Comparison of ENCODE assay signal across 7 cellular contexts in genomic region chr5:96808541-96808828, GRCh38. TPM values are rescaled to one million over a fixed set of nuclear protein-coding genes. Genes with fewer than 3 reads are reported as not detected.
DNase-seq lines count a peak whose midpoint lies in the region; ATAC-seq and TF ChIP-seq lines count a peak whose summit lies in the region.

No MANE protein-coding gene starts in this region.

- intact Hi-C loops in stomach (cut with DNase I; ENCODE audit: low total_unique reads) = no loop called here

- TF ChIP-seq CTCF in HL-60 (IDR thresholded peaks at IDR 0.05; ENCODE audit: insufficient read depth, low read length) (no peak), stomach (IDR thresholded peaks at IDR 0.05) (no peak)

- H3K27me3 ChIP-seq in HL-60 (ENCODE audit: insufficient read depth, poor library complexity, severe bottlenecking) (no peaks in the 10 kb centered on the region), iPS-18a (ENCODE audit: control insufficient read depth, insufficient read depth, low read length) (no peaks in the 10 kb centered on the region), stomach (no peaks in the 10 kb centered on the region)

- no peaks in the 10 kb centered on the region for H3K9me3 Mint-ChIP-seq in activated T-helper 17 cell treated with anti-CD3 and anti-CD28 coated beads, Interleukin-2, amount 50 U/mL, for 72 hours

- TF ChIP-seq POLR2A in stomach (IDR thresholded peaks at IDR 0.05) = no peak

- peak overlapping the region; percentile 97 for H3K27ac Mint-ChIP-seq in activated T-helper 17 cell treated with anti-CD3 and anti-CD28 coated beads, Interleukin-2, amount 50 U/mL, for 72 hours

- ATAC-seq in activated T-helper 17 cell treated with anti-CD3 and anti-CD28 coated beads, Interleukin-2, amount 50 U/mL, for 72 hours (replicated peaks) = no peak
- no peak for ATAC-seq in GM21515 (IDR thresholded peaks at IDR 0.05; ENCODE audit: unreplicated experiment)
- ATAC-seq in HG03095 (IDR thresholded peaks at IDR 0.05; ENCODE audit: unreplicated experiment) = no peak

- H3K4me3 ChIP-seq in HL-60 (replicated peaks; ENCODE audit: insufficient read depth, low read length) (peak overlapping the region; percentile 24), iPS-18a (ENCODE audit: low read length) (peak overlapping the region; percentile 85), stomach (peak overlapping the region; percentile 57 to 95 (median 83))

- H3K36me3 ChIP-seq in iPS-18a (ENCODE audit: control insufficient read depth, low read depth, low read length) (no peaks in the 10 kb centered on the region), stomach (peaks cover 0 to 4% (median under 1%) of the 10 kb centered on the region in 4 donors)

- no peak for DNase-seq in HL-60 (ENCODE audit: low read depth in 1 of 2, low spot score in 1 of 2)
- no peak for DNase-seq in stomach
- DNase-seq in hepatic stellate cell (ENCODE audit: low spot score) = no peak

- no peaks in the 10 kb centered on the region for H3K27me3 Mint-ChIP-seq in activated T-helper 17 cell treated with anti-CD3 and anti-CD28 coated beads, Interleukin-2, amount 50 U/mL, for 72 hours

- H3K4me1 ChIP-seq in iPS-18a (ENCODE audit: control insufficient read depth, low read depth, low read length) = peaks cover 17% of the 10 kb centered on the region
- H3K4me1 ChIP-seq in stomach = peaks cover 13 to 43% (median 30%) of the 10 kb centered on the region in 4 donors

- peak overlapping the region; percentile 88 for H3K4me3 Mint-ChIP-seq in activated T-helper 17 cell treated with anti-CD3 and anti-CD28 coated beads, Interleukin-2, amount 50 U/mL, for 72 hours

- H3K9me3 ChIP-seq in iPS-18a (ENCODE audit: control insufficient read depth, low read depth, low read length) (no peaks in the 10 kb centered on the region), stomach (no peaks in the 10 kb centered on the region)

- peak overlapping the region; percentile 13 for H3K9ac ChIP-seq in iPS-18a (ENCODE audit: low read length)

- H3K27ac ChIP-seq in HL-60 (replicated peaks) = peak overlapping the region; percentile 97
- no peak overlapping the region for H3K27ac ChIP-seq in iPS-18a (ENCODE audit: low read length)
- H3K27ac ChIP-seq in stomach = peak overlapping the region; percentile 98 to 100 (median 100)

- 10 to 22% (median 11%) methylated on average over 2 of the region's 2 CpGs for WGBS in stomach, 5 donors

- no peak for TF ChIP-seq EP300 in stomach (IDR thresholded peaks at IDR 0.05)

- H3K36me3 Mint-ChIP-seq in activated T-helper 17 cell treated with anti-CD3 and anti-CD28 coated beads, Interleukin-2, amount 50 U/mL, for 72 hours (ENCODE audit: low read depth) = peaks cover 38% of the 10 kb centered on the region

- peaks cover 24% of the 10 kb centered on the region for H3K4me1 Mint-ChIP-seq in activated T-helper 17 cell treated with anti-CD3 and anti-CD28 coated beads, Interleukin-2, amount 50 U/mL, for 72 hours

RNA-seq across cellular contexts. Expression of gene ERAP1, which starts 0.7 kb away (rescaled TPM):
- 100 to 1,000 TPM in 1 of 2 donors, 10 to 100 TPM in 1; 65.5 to 104 TPM for total RNA-seq in activated T-helper 17 cell treated with anti-CD3 and anti-CD28 coated beads, Interleukin-2, amount 50 U/mL, for 72 hours
- 10 to 100 TPM; 23.5 to 69.4 (median 53.6) TPM for total RNA-seq in stomach
- polyA plus RNA-seq in stomach = 1 to 10 TPM; 5.5 to 8.0 (median 5.9) TPM

Comparison
In these comparisons a context has a peak if more than half of its experiments do, and no peak if none do; other contexts are left out.
1. H3K4me3 ChIP-seq: peak in every context shown above with its lines; median percentile 85 in iPS-18a; 83 in stomach; 24 in HL-60.